Comparison of ENCODE assay signal across 8 cellular contexts in the genomic region with DNA sequence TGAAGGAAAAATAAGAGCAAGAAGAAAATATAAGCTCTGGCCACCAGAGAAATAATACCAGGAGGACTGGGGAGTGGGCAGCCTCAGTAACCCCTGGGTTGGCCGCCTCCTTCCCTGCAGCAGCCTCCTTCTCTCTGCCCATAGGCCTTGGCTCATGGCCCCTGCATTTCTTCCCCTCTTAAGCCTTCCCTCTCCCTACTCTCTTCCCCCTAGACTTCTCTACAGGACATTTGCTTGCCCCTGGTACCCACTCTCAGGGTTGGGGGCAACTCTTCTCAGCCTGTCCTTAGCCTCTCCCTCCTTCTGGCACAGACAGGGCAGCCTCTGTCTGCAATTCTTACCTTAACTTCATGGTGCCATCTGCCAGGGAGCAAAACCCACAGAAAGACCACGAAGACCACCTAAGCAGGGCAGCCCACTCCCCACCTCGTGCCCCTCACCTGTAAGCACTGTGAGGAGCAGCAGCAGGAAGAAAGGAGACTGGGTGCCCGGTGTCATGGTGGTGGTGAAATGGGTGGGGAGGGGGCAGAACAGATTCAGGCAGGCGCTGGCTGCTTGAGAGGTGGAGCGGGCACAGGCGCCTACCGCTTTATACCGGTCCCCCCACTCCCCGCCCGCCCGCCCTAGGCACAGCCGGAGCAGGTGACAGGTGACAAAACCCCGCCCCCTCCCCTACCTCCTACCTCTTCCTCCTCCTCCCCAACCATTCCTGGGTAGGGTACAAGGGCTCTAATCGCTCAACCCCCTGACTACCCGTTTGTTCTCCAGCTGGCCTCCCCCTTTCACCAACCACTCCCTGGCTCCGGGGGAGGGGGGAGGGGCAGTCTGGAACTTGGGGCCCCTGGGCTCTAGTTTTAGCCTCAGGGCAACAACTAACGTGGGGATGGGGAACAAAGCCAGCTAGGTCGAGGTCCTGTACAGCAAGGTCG. TPM values are rescaled to one million over a fixed set of nuclear protein-coding genes. Genes with fewer than 3 reads are reported as not detected.
DNase-seq lines count a peak whose midpoint lies in the region; ATAC-seq and TF ChIP-seq lines count a peak whose summit lies in the region.

No MANE protein-coding gene starts in this region.

- POLR2A ChIA-PET in activated CD4-positive, alpha-beta memory T cell treated with anti-CD3 and anti-CD28 coated beads, Interleukin-2, amount 10 ng/mL, durations not matched to agents 7 days and 5 days (lab: Charles Lee) = interaction anchor here (0.6 to 5.4 kb wide), 13 partner anchors 9 to 231 kb away, joined by 3 to 133 read pairs (median 12); partner anchors contain the start of genes CLK2, KRTCAP2, MTX1 and SLC50A1

- H3K4me3 Mint-ChIP-seq in activated CD4-positive, alpha-beta memory T cell treated with anti-CD3 and anti-CD28 coated beads, Interleukin-2, amount 10 ng/mL, durations not matched to agents 7 days and 5 days = peak overlapping the region; percentile 76

- H3K36me3 ChIP-seq in cardiac muscle cell = no peaks in the 10 kb centered on the region
- peaks cover 3% of the 10 kb centered on the region for H3K36me3 ChIP-seq in rectal smooth muscle tissue (ENCODE audit: control insufficient read depth, insufficient read depth, low read length)

- H3K27ac ChIP-seq in cardiac muscle cell = no peak overlapping the region
- H3K27ac ChIP-seq in rectal smooth muscle tissue (ENCODE audit: low read depth, low read length) = peak overlapping the region; percentile 95

- in situ Hi-C loops in GM13976 (cut with MboI; ENCODE audit: low sequenced_read_pairs, unreplicated experiment) = no loop called here

- H3K36me3 Mint-ChIP-seq in activated CD4-positive, alpha-beta memory T cell treated with anti-CD3 and anti-CD28 coated beads, Interleukin-2, amount 10 ng/mL, durations not matched to agents 7 days and 5 days (ENCODE audit: low read depth) = peaks cover 16% of the 10 kb centered on the region

- DNase-seq in COLO668 (lab: John Stamatoyannopoulos, UW; ENCODE audit: unreplicated experiment) (peak; percentile 96), NCI-H1105 (lab: John Stamatoyannopoulos, UW) (peak; percentile 87), cardiac muscle cell (ENCODE audit: low read depth in 1 of 2, low spot score in 1 of 2) (no peak), GM13976 (ENCODE audit: low spot score) (no peak), SK-N-DZ (ENCODE audit: low spot score) (no peak)
- DNase-seq in activated CD4-positive, alpha-beta memory T cell treated with anti-CD3 and anti-CD28 coated beads, Interleukin-2, amount 10 ng/mL, durations not matched to agents 7 days and 5 days = no peak

- H3K4me1 ChIP-seq in cardiac muscle cell (ENCODE audit: low read depth) (peaks cover 11% of the 10 kb centered on the region), rectal smooth muscle tissue (ENCODE audit: control insufficient read depth, insufficient read depth, low read length) (peaks cover 17% of the 10 kb centered on the region)

- ATAC-seq in HG03457 (IDR thresholded peaks at IDR 0.05; ENCODE audit: unreplicated experiment) = no peak

- no peaks in the 10 kb centered on the region for H3K9me3 Mint-ChIP-seq in activated CD4-positive, alpha-beta memory T cell treated with anti-CD3 and anti-CD28 coated beads, Interleukin-2, amount 10 ng/mL, durations not matched to agents 7 days and 5 days

- peaks cover 46% of the 10 kb centered on the region for H3K4me1 Mint-ChIP-seq in activated CD4-positive, alpha-beta memory T cell treated with anti-CD3 and anti-CD28 coated beads, Interleukin-2, amount 10 ng/mL, durations not matched to agents 7 days and 5 days

- peak overlapping the region; percentile 98 for H3K27ac Mint-ChIP-seq in activated CD4-positive, alpha-beta memory T cell treated with anti-CD3 and anti-CD28 coated beads, Interleukin-2, amount 10 ng/mL, durations not matched to agents 7 days and 5 days

- H3K4me3 ChIP-seq in cardiac muscle cell (peak overlapping the region; percentile 44), rectal smooth muscle tissue (ENCODE audit: low read length) (peak overlapping the region; percentile 81)

- no peak for TF ChIP-seq CTCF in cardiac muscle cell (IDR thresholded peaks at IDR 0.05; ENCODE audit: low read depth, low read length)
- no peak for TF ChIP-seq CTCF in GM13976 (IDR thresholded peaks at IDR 0.05; ENCODE audit: borderline replicate concordance, control extremely low read depth, extremely low read depth, insufficient read depth, missing control alignments)

- peak overlapping the region; percentile 51 for H3K9ac ChIP-seq in rectal smooth muscle tissue (ENCODE audit: low read length)

- H3K9me3 ChIP-seq in cardiac muscle cell (ENCODE audit: low read depth) = no peaks in the 10 kb centered on the region

- H3K27me3 ChIP-seq in cardiac muscle cell = no peaks in the 10 kb centered on the region
- no peaks in the 10 kb centered on the region for H3K27me3 ChIP-seq in rectal smooth muscle tissue (ENCODE audit: control insufficient read depth, insufficient read depth, low read length)

- H3K27me3 Mint-ChIP-seq in activated CD4-positive, alpha-beta memory T cell treated with anti-CD3 and anti-CD28 coated beads, Interleukin-2, amount 10 ng/mL, durations not matched to agents 7 days and 5 days = no peaks in the 10 kb centered on the region

- CTCF ChIA-PET in activated CD4-positive, alpha-beta memory T cell treated with anti-CD3 and anti-CD28 coated beads, Interleukin-2, amount 10 ng/mL, durations not matched to agents 7 days and 5 days (lab: Charles Lee) = interaction anchor here (0.6 to 6.3 kb wide), 11 partner anchors 15 to 142 kb away, joined by 3 to 93 read pairs (median 10); partner anchors contain the start of genes ADAM15, KRTCAP2, MTX1 and SLC50A1

RNA-seq across cellular contexts. Expression of gene THBS3, which starts 15.1 kb away (rescaled TPM):
- 10 to 100 TPM; 30.7 to 32.3 TPM for total RNA-seq in activated CD4-positive, alpha-beta memory T cell treated with anti-CD3 and anti-CD28 coated beads, Interleukin-2, amount 10 ng/mL, durations not matched to agents 7 days and 5 days
- 10.8 and 14.2 TPM in 2 replicates for total RNA-seq in cardiac muscle cell
- polyA plus RNA-seq in cardiac muscle cell = 9.4 and 15.1 TPM in 2 replicates
- 18.6 and 19.3 TPM in 2 replicates for polyA plus RNA-seq in SK-N-DZ (2014; cell fraction: cytosol; rRNA removed)
- polyA plus RNA-seq in SK-N-DZ (2014; cell fraction: nucleus; rRNA removed) = 161 and 164 TPM in 2 replicates

RNA-seq across cellular contexts. Expression of gene MTX1, which starts 15.9 kb away (rescaled TPM):
- total RNA-seq in activated CD4-positive, alpha-beta memory T cell treated with anti-CD3 and anti-CD28 coated beads, Interleukin-2, amount 10 ng/mL, durations not matched to agents 7 days and 5 days = 10 to 100 TPM; 41.2 to 43.1 TPM
- total RNA-seq in cardiac muscle cell = 24.7 and 45.0 TPM in 2 replicates
- 31.9 and 50.2 TPM in 2 replicates for polyA plus RNA-seq in cardiac muscle cell
- polyA plus RNA-seq in SK-N-DZ (2014; cell fraction: cytosol; rRNA removed) = 83.7 and 106 TPM in 2 replicates
- 77.1 and 99.5 TPM in 2 replicates for polyA plus RNA-seq in SK-N-DZ (2014; cell fraction: nucleus; rRNA removed)

RNA-seq across cellular contexts. Expression of gene TRIM46, which starts 19.0 kb away (rescaled TPM):
- total RNA-seq in activated CD4-positive, alpha-beta memory T cell treated with anti-CD3 and anti-CD28 coated beads, Interleukin-2, amount 10 ng/mL, durations not matched to agents 7 days and 5 days = 10 to 100 TPM; 17.8 to 18.3 TPM
- 3.6 and 5.4 TPM in 2 replicates for total RNA-seq in cardiac muscle cell
- polyA plus RNA-seq in cardiac muscle cell = 2.9 and 3.2 TPM in 2 replicates
- 14.8 and 16.9 TPM in 2 replicates for polyA plus RNA-seq in SK-N-DZ (2014; cell fraction: cytosol; rRNA removed)
- polyA plus RNA-seq in SK-N-DZ (2014; cell fraction: nucleus; rRNA removed) = 40.2 and 65.8 TPM in 2 replicates

RNA-seq across cellular contexts. Expression of gene KRTCAP2, which starts 19.5 kb away (rescaled TPM):
- total RNA-seq in activated CD4-positive, alpha-beta memory T cell treated with anti-CD3 and anti-CD28 coated beads, Interleukin-2, amount 10 ng/mL, durations not matched to agents 7 days and 5 days = 100 to 1,000 TPM; 203 to 224 TPM
- total RNA-seq in cardiac muscle cell = 122 and 124 TPM in 2 replicates
- polyA plus RNA-seq in cardiac muscle cell = 357 and 428 TPM in 2 replicates
- polyA plus RNA-seq in SK-N-DZ (2014; cell fraction: cytosol; rRNA removed) = 134 and 157 TPM in 2 replicates
- 147 and 176 TPM in 2 replicates for polyA plus RNA-seq in SK-N-DZ (2014; cell fraction: nucleus; rRNA removed)

RNA-seq across cellular contexts. Expression of gene DPM3, which starts 52.3 kb away (rescaled TPM):
- 10 to 100 TPM; 80.2 to 80.6 TPM for total RNA-seq in activated CD4-positive, alpha-beta memory T cell treated with anti-CD3 and anti-CD28 coated beads, Interleukin-2, amount 10 ng/mL, durations not matched to agents 7 days and 5 days
- total RNA-seq in cardiac muscle cell = 102 and 114 TPM in 2 replicates
- 105 and 110 TPM in 2 replicates for polyA plus RNA-seq in cardiac muscle cell
- polyA plus RNA-seq in SK-N-DZ (2014; cell fraction: cytosol; rRNA removed) = 102 and 118 TPM in 2 replicates
- polyA plus RNA-seq in SK-N-DZ (2014; cell fraction: nucleus; rRNA removed) = 110 and 199 TPM in 2 replicates

Comparison
In these comparisons a context has a peak if more than half of its experiments do, and no peak if none do; other contexts are left out.
1. DNase-seq: peak in COLO668 (single experiment) and NCI-H1105 (single experiment); none in activated CD4-positive, alpha-beta memory T cell treated with anti-CD3 and anti-CD28 coated beads, Interleukin-2, amount 10 ng/mL, durations not matched to agents 7 days and 5 days (single experiment), cardiac muscle cell (0 of 2), GM13976 (single experiment) and SK-N-DZ (single experiment).